In the genomic region with DNA sequence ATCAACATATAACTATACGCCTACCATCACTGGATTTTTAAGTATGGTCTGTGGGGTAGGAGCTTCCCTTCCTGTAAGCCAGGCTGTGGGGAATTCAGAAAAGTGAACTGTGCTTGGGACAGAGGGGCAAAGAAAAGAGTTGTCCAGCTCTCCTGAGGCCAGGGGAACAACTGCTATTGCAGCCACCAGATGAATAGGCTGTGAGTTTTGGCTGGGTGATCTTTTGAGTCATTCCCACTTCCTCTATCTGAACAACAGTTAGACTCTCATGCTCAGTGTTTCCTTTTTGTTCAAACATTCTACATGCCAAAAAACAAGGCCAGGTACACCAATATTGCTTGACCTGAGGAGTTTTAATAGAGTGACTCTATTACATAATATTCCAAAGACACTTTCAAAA, we compare ENCODE assay signal across 21 cellular contexts.
A peak's percentile ranks its signal among the peaks of the same experiment; 100 is the strongest.
DNase-seq lines count a peak whose midpoint lies in the region; ATAC-seq, FAIRE-seq and TF ChIP-seq lines count a peak whose summit lies in the region.
"Had no signal": no experiment of that assay in that cellular context is flagged by ENCODE, and none has a peak within 500 bp of the region (broad histone marks: within the 10 kb centered on the region; RNA-seq: fewer than 3 reads in every experiment).

No MANE protein-coding gene starts in this region.

- H2BK120ac ChIP-seq in mesenchymal stem cell (ENCODE audit: low read depth, low read length): no peak overlapping the region

- H3K4me1 Mint-ChIP-seq in CD4-positive, alpha-beta T cell (ENCODE audit: low read depth): no peaks in the 10 kb centered on the region

- no peak for ATAC-seq in CD4-positive, alpha-beta T cell (ENCODE audit: poor library complexity)

- H3K36me3 ChIP-seq in bronchial epithelial cell (ENCODE audit: control insufficient read depth, insufficient read depth, low read length): no peaks in the 10 kb centered on the region
- no peaks in the 10 kb centered on the region for H3K36me3 ChIP-seq in mesenchymal stem cell (ENCODE audit: control insufficient read depth in 1 of 2, insufficient read depth in 2 of 2, low read depth in 1 of 2, low read length in 2 of 2)
- H3K36me3 ChIP-seq: Peyer's patch had no signal

- no peak overlapping the region for H3K14ac ChIP-seq in mesenchymal stem cell (ENCODE audit: low read length in 2 of 2)

- H3K4me1 ChIP-seq in mesenchymal stem cell (ENCODE audit: control insufficient read depth, insufficient read depth, low read depth, low read length): no peaks in the 10 kb centered on the region
- H3K4me1 ChIP-seq: Peyer's patch had no signal

- FAIRE-seq in GM12891 (lab: Jason Lieb, UNC) (no peak), bronchial epithelial cell (lab: Jason Lieb, UNC) (no peak)

- no peaks in the 10 kb centered on the region for H3K36me3 Mint-ChIP-seq in CD4-positive, alpha-beta T cell (ENCODE audit: low read depth)

- no CpG with 5 or more reads among the region's 1 CpG for WGBS in mesenchymal stem cell

- no peak for TF ChIP-seq CTCF in bronchial epithelial cell (IDR thresholded peaks at IDR 0.05; ENCODE audit: insufficient read depth, low read length, severe bottlenecking)
- TF ChIP-seq CTCF in dorsolateral prefrontal cortex (IDR thresholded peaks at IDR 0.05 in 54 of 56, conservative IDR thresholded peaks at IDR 0.05 in 2 of 56; ENCODE audit: low read depth in 1 of 56, partially characterized antibody in 56 of 56): no peak
- TF ChIP-seq CTCF in CD4-positive, alpha-beta T cell (IDR thresholded peaks at IDR 0.05): no peak

- peaks cover 8% of the 10 kb centered on the region for H3K9me3 ChIP-seq in mesenchymal stem cell (ENCODE audit: control insufficient read depth, low read length)
- H3K9me3 ChIP-seq in CD4-positive, alpha-beta T cell (ENCODE audit: control insufficient read depth, low read length): no peaks in the 10 kb centered on the region
- H3K9me3 ChIP-seq: Peyer's patch had no signal

- H3K23ac ChIP-seq in mesenchymal stem cell (ENCODE audit: low read length in 2 of 2): no peak overlapping the region

- no peak overlapping the region for H2BK5ac ChIP-seq in mesenchymal stem cell (ENCODE audit: low read depth, low read length, poor library complexity, severe bottlenecking)

- no peak overlapping the region for H4K8ac ChIP-seq in mesenchymal stem cell (ENCODE audit: low read length)

- no peaks in the 10 kb centered on the region for H3K27me3 ChIP-seq in bronchial epithelial cell (ENCODE audit: control insufficient read depth, insufficient read depth, low read length)
- no peaks in the 10 kb centered on the region for H3K27me3 ChIP-seq in mesenchymal stem cell (ENCODE audit: control insufficient read depth in 1 of 2, insufficient read depth in 1 of 2, low read length in 2 of 2)
- no peaks in the 10 kb centered on the region for H3K27me3 ChIP-seq in dorsolateral prefrontal cortex
- H3K27me3 ChIP-seq in CD4-positive, alpha-beta T cell (ENCODE audit: control insufficient read depth, insufficient read depth, low read length): no peaks in the 10 kb centered on the region
- H3K27me3 ChIP-seq: Peyer's patch had no signal

- no peak overlapping the region for H3K4me3 ChIP-seq in bronchial epithelial cell (ENCODE audit: low read depth, low read length)
- H3K4me3 ChIP-seq in mesenchymal stem cell (ENCODE audit: insufficient read depth in 1 of 2, low read depth in 1 of 2, low read length in 2 of 2): no peak overlapping the region
- no peak overlapping the region for H3K4me3 ChIP-seq in dorsolateral prefrontal cortex
- H3K4me3 ChIP-seq: Peyer's patch, SK-N-MC had no signal

- intact Hi-C loops in dorsolateral prefrontal cortex (cut with DNase I): no loop called here
- intact Hi-C loops in CD4-positive, alpha-beta T cell (cut with DNase I, micrococcal nuclease): no loop called here

- no peak overlapping the region for H2BK15ac ChIP-seq in mesenchymal stem cell (ENCODE audit: low read depth, poor library complexity, severe bottlenecking)

- H3K79me1 ChIP-seq in mesenchymal stem cell (replicated peaks; ENCODE audit: low read length, poor library complexity, severe bottlenecking): no peaks in the 10 kb centered on the region

- no peak overlapping the region for H3K4me2 ChIP-seq in mesenchymal stem cell (ENCODE audit: low read length, poor library complexity, severe bottlenecking)

- H3K9me3 Mint-ChIP-seq in CD4-positive, alpha-beta T cell: peaks cover 14% of the 10 kb centered on the region

- no peak overlapping the region for H4K91ac ChIP-seq in mesenchymal stem cell (ENCODE audit: low read length)

- no peak for DNase-seq in GM12891 (ENCODE audit: insufficient read length, low spot score)
- peak; percentile 26 for DNase-seq in MV-4-11 (lab: John Stamatoyannopoulos, UW)
- peak; percentile 39 for DNase-seq in bronchial epithelial cell (ENCODE audit: low read depth)
- DNase-seq in mesenchymal stem cell: no peak
- no peak for DNase-seq in globus pallidus (ENCODE audit: low spot score)
- DNase-seq in dorsolateral prefrontal cortex: no peak
- no peak for DNase-seq in CD4-positive, alpha-beta T cell
- DNase-seq: ACHN, AML-193, DMS79 treated with DMSO at 0.1 percent for 48 hours, GDM1, GOT3, KG1, NCI-H1105, NCI-H2081, NCI-H2171 treated with DMSO at 0.1 percent for 48 hours, NCI-H446, Peyer's patch, Right ventricle myocardium superior had no signal

- no peak overlapping the region for H2BK12ac ChIP-seq in mesenchymal stem cell (ENCODE audit: low read length in 2 of 2)

- H2AFZ ChIP-seq in mesenchymal stem cell (ENCODE audit: low read depth, low read length): no peak overlapping the region

- H3K27ac ChIP-seq in mesenchymal stem cell (ENCODE audit: low read length, poor library complexity, severe bottlenecking) (no peak overlapping the region), dorsolateral prefrontal cortex (no peak overlapping the region)
- H3K27ac ChIP-seq in CD4-positive, alpha-beta T cell (ENCODE audit: low read depth, low read length): no peak overlapping the region
- H3K27ac ChIP-seq: C4-2B, Peyer's patch, SK-N-MC had no signal

- H3K18ac ChIP-seq in mesenchymal stem cell (ENCODE audit: low read depth in 1 of 2, low read length in 2 of 2): no peak overlapping the region

- H3K4me3 Mint-ChIP-seq in CD4-positive, alpha-beta T cell: no peak overlapping the region

- CTCF ChIA-PET in CD4-positive, alpha-beta T cell (lab: Charles Lee): no interaction called here

- H3K27ac Mint-ChIP-seq in CD4-positive, alpha-beta T cell: no peak overlapping the region

- no peak overlapping the region for H3K9ac ChIP-seq in mesenchymal stem cell (ENCODE audit: low read length)

- POLR2A ChIA-PET in CD4-positive, alpha-beta T cell (lab: Charles Lee): no interaction called here

- no peak overlapping the region for H3K4ac ChIP-seq in mesenchymal stem cell (ENCODE audit: low read depth in 1 of 2, low read length in 2 of 2)

- H3K27me3 Mint-ChIP-seq in CD4-positive, alpha-beta T cell: no peaks in the 10 kb centered on the region

- no peak for TF ChIP-seq POLR2A in GM12891 (IDR thresholded peaks at IDR 0.05; ENCODE audit: low read depth, low read length)

- peak overlapping the region; percentile 10 for H2AK5ac ChIP-seq in mesenchymal stem cell (ENCODE audit: low read length, severe bottlenecking)

TF ChIP-seq in GM12891, 5 proteins besides CTCF, POLR2A, EP300 and RAD21:
- TF ChIP-seq TAF1 (IDR thresholded peaks at IDR 0.05; ENCODE audit: low read depth, low read length): no peak
- TF ChIP-seq SPI1 (IDR thresholded peaks at IDR 0.05; ENCODE audit: low read depth, low read length): peak; percentile 19; the same call in 1 of the 2 replicates

Comparison
In these comparisons a context has a peak if more than half of its experiments do, and no peak if none do; other contexts are left out.
1. DNase-seq: peak in MV-4-11 (single experiment) and bronchial epithelial cell (single experiment); none in GM12891 (single experiment), mesenchymal stem cell (single experiment), globus pallidus (single experiment), dorsolateral prefrontal cortex (0 of 10) and CD4-positive, alpha-beta T cell (0 of 10).